In the genomic region with DNA sequence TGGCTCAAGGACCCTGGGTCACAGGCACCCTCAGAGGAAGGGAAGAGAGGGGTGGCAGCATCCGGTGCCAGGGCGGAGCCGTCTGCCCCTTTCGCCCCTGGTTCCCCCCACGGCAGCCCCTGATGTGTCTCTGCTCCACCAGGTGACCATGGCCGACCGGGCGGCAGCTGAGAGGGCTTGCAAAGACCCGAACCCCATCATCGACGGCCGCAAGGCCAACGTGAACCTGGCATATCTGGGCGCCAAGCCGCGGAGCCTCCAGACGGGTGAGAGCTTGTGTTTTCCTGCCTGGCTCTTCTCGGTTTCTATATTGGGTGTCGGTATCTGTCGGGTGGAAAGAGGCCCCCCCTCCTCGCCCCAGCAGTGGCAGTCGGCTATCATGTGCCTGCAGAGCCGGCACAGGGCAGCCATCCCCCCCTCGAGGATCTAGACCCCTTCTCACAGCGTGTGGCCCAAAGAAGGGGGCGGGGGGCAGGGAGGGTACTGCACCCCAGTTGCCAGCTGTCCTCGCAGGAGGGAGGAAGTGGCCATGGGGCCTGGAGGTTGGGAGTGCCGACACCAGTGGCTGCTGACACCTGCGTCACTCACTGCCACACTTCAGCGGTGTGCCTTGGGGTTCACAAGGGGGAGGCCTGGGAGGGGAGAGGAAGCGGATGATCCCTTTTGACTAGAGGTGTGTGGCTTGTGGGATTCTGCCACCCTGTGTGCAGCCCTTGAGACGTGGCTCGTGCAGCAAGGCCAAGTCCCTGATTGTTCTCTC, we compare ENCODE assay signal across 8 cellular contexts. TPM values are rescaled to one million over a fixed set of nuclear protein-coding genes. Genes with fewer than 3 reads are reported as not detected.
DNase-seq lines count a peak whose midpoint lies in the region; ATAC-seq and TF ChIP-seq lines count a peak whose summit lies in the region.

No MANE protein-coding gene starts in this region.

- intact Hi-C loops in CD4-positive, alpha-beta T cell (cut with DNase I, micrococcal nuclease): loop anchor here (5.0 kb wide), 3 partner anchors 320 to 1500 kb away; partner anchors contain the start of genes PMEPA1 (in 1 of the 2) and RAB22A (in 1 of the 2)
- intact Hi-C loops in naive thymus-derived CD4-positive, alpha-beta T cell (cut with micrococcal nuclease): loop anchor here (1.0 to 10.0 kb wide), 5 partner anchors 41 to 1642 kb away; partner anchors contain the start of genes RAE1 (in 2 of the 2), ATP5F1E (in 1 of the 2) and STX16 (in 1 of the 2)

- H3K27me3 ChIP-seq in CD4-positive, alpha-beta T cell (ENCODE audit: control insufficient read depth, insufficient read depth, low read length): no peaks in the 10 kb centered on the region
- H3K27me3 ChIP-seq in HL-60 (ENCODE audit: insufficient read depth, poor library complexity, severe bottlenecking) (no peaks in the 10 kb centered on the region), stomach smooth muscle (ENCODE audit: control insufficient read depth in 1 of 2, insufficient read depth in 2 of 2, low read length in 2 of 2) (no peaks in the 10 kb centered on the region)
- no peaks in the 10 kb centered on the region for H3K27me3 ChIP-seq in naive thymus-derived CD4-positive, alpha-beta T cell (ENCODE audit: control insufficient read depth in 2 of 2, insufficient read depth in 2 of 2, low read length in 2 of 2)

- CTCF ChIA-PET in CD4-positive, alpha-beta T cell (lab: Charles Lee): interaction anchor here (0.9 kb wide), 1 partner anchor 11 kb away, joined by 5 read pairs; no protein-coding TSS in a partner anchor
- CTCF ChIA-PET in naive thymus-derived CD4-positive, alpha-beta T cell (lab: Charles Lee): interaction anchor here (0.7 to 2.0 kb wide), 10 partner anchors 10 to 916 kb away, joined by 3 to 7 read pairs (median 5); no protein-coding TSS in a partner anchor

- peak overlapping the region; percentile 80 to 87 for H3K9ac ChIP-seq in stomach smooth muscle (ENCODE audit: low read length in 2 of 2)

- peak; percentile 68 to 95 (median 80) for DNase-seq in CD4-positive, alpha-beta T cell
- DNase-seq in HL-60 (ENCODE audit: low read depth in 1 of 2, low spot score in 1 of 2): peak; percentile 64 to 72
- peak; percentile 81 for DNase-seq in activated CD4-positive, alpha-beta T cell treated with anti-CD3 and anti-CD28 coated beads, Interleukin-2, amount 50 U/mL, for 1 hour
- DNase-seq in effector CD8-positive, alpha-beta T cell (lab: John Stamatoyannopoulos, UW): peak; percentile 68
- peak; percentile 64 to 94 (median 92) for DNase-seq in naive thymus-derived CD4-positive, alpha-beta T cell

- H3K9me3 ChIP-seq in CD4-positive, alpha-beta T cell (ENCODE audit: control insufficient read depth, low read length): no peaks in the 10 kb centered on the region
- no peaks in the 10 kb centered on the region for H3K9me3 ChIP-seq in naive thymus-derived CD4-positive, alpha-beta T cell (ENCODE audit: control insufficient read depth in 2 of 3, low read length in 3 of 3)
- no peaks in the 10 kb centered on the region for H3K9me3 ChIP-seq in stomach smooth muscle (ENCODE audit: control insufficient read depth in 2 of 2, low read length in 2 of 2)

- peak overlapping the region; percentile 88 for H3K27ac ChIP-seq in CD4-positive, alpha-beta T cell (ENCODE audit: low read depth, low read length)
- H3K27ac ChIP-seq in HL-60 (replicated peaks): peak overlapping the region; percentile 56
- peak overlapping the region; percentile 83 for H3K27ac ChIP-seq in naive thymus-derived CD4-positive, alpha-beta T cell (ENCODE audit: low read depth, low read length)
- peak overlapping the region; percentile 89 for H3K27ac ChIP-seq in stomach smooth muscle (ENCODE audit: low read length)

- H3K4me3 Mint-ChIP-seq in CD4-positive, alpha-beta T cell: peak overlapping the region; percentile 99
- H3K4me3 Mint-ChIP-seq in naive thymus-derived CD4-positive, alpha-beta T cell: peak overlapping the region; percentile 90 to 99 (median 98)

- POLR2A ChIA-PET in CD4-positive, alpha-beta T cell (lab: Charles Lee): interaction anchor here (0.6 to 6.3 kb wide), 19 partner anchors 8 to 1772 kb away, joined by 3 to 132 read pairs (median 5); partner anchors contain the start of gene ZBP1
- POLR2A ChIA-PET in naive thymus-derived CD4-positive, alpha-beta T cell (lab: Charles Lee): interaction anchor here (0.6 to 6.8 kb wide), 29 partner anchors 8 to 1744 kb away, joined by 3 to 109 read pairs (median 5); partner anchors contain the start of genes ATP5F1E, AURKA, CASS4 and CSTF1

- H3K27ac Mint-ChIP-seq in CD4-positive, alpha-beta T cell: peak overlapping the region; percentile 96
- H3K27ac Mint-ChIP-seq in naive thymus-derived CD4-positive, alpha-beta T cell: peak overlapping the region; percentile 92 to 100 (median 99)

- no peaks in the 10 kb centered on the region for H3K9me3 Mint-ChIP-seq in CD4-positive, alpha-beta T cell
- H3K9me3 Mint-ChIP-seq in naive thymus-derived CD4-positive, alpha-beta T cell: peaks cover 0 to 7% (median 0%) of the 10 kb centered on the region in 11 donors

- H3K36me3 Mint-ChIP-seq in CD4-positive, alpha-beta T cell (ENCODE audit: low read depth): peaks cover 70% of the 10 kb centered on the region
- peaks cover 9 to 45% (median 38%) of the 10 kb centered on the region in 5 donors for H3K36me3 Mint-ChIP-seq in naive thymus-derived CD4-positive, alpha-beta T cell

- H3K4me1 ChIP-seq in naive thymus-derived CD4-positive, alpha-beta T cell (ENCODE audit: control insufficient read depth in 2 of 2, insufficient read depth in 2 of 2, low read length in 2 of 2): peaks cover 61 to 63% of the 10 kb centered on the region in 2 donors
- H3K4me1 ChIP-seq in stomach smooth muscle (ENCODE audit: control insufficient read depth, insufficient read depth, low read length): peaks cover 72% of the 10 kb centered on the region

- H3K27me3 Mint-ChIP-seq in CD4-positive, alpha-beta T cell: peaks cover 7% of the 10 kb centered on the region
- no peaks in the 10 kb centered on the region for H3K27me3 Mint-ChIP-seq in naive thymus-derived CD4-positive, alpha-beta T cell

- H3K36me3 ChIP-seq in naive thymus-derived CD4-positive, alpha-beta T cell (ENCODE audit: control insufficient read depth in 2 of 3, insufficient read depth in 3 of 3, low read length in 3 of 3): peaks cover 28 to 57% (median 34%) of the 10 kb centered on the region in 3 experiments
- H3K36me3 ChIP-seq in stomach smooth muscle (ENCODE audit: control insufficient read depth in 2 of 2, insufficient read depth in 2 of 2, low read length in 2 of 2): peaks cover 18 to 25% of the 10 kb centered on the region in 2 donors

- no peak for TF ChIP-seq CTCF in CD4-positive, alpha-beta T cell (IDR thresholded peaks at IDR 0.05)
- no peak for TF ChIP-seq CTCF in HL-60 (IDR thresholded peaks at IDR 0.05; ENCODE audit: insufficient read depth, low read length)

- ATAC-seq in CD4-positive, alpha-beta T cell (ENCODE audit: poor library complexity): peak; percentile 59
- peak; percentile 75 for ATAC-seq in naive thymus-derived CD4-positive, alpha-beta T cell
- ATAC-seq in HG02623 (IDR thresholded peaks at IDR 0.05; ENCODE audit: unreplicated experiment) (no peak), HG02763 (IDR thresholded peaks at IDR 0.05; ENCODE audit: unreplicated experiment) (no peak)

- H3K4me3 ChIP-seq in HL-60 (replicated peaks; ENCODE audit: insufficient read depth, low read length) (peak overlapping the region; percentile 78), stomach smooth muscle (ENCODE audit: low read length in 2 of 2) (peak overlapping the region; percentile 68 to 84)
- peak overlapping the region; percentile 99 for H3K4me3 ChIP-seq in naive thymus-derived CD4-positive, alpha-beta T cell (ENCODE audit: low read length)

- peaks cover 68% of the 10 kb centered on the region for H3K4me1 Mint-ChIP-seq in CD4-positive, alpha-beta T cell (ENCODE audit: low read depth)
- peaks cover 44 to 70% (median 60%) of the 10 kb centered on the region in 7 donors for H3K4me1 Mint-ChIP-seq in naive thymus-derived CD4-positive, alpha-beta T cell

RNA-seq across cellular contexts. Expression of gene RBM38, which starts 1.5 kb away (rescaled TPM):
- 100 to 1,000 TPM; 604 to 645 TPM for total RNA-seq in CD4-positive, alpha-beta T cell
- total RNA-seq in naive thymus-derived CD4-positive, alpha-beta T cell: 100 to 1,000 TPM in 4 of 5 experiments, 10 to 100 TPM in 1; 70.6 to 260 (median 127) TPM
- polyA plus RNA-seq in naive thymus-derived CD4-positive, alpha-beta T cell: 100 to 1,000 TPM in 1 of 2 donors, 10 to 100 TPM in 1; 63.0 to 129 TPM

RNA-seq across cellular contexts. Expression of gene RAE1, which starts 41.6 kb away (rescaled TPM):
- total RNA-seq in CD4-positive, alpha-beta T cell: 10 to 100 TPM; 58.8 to 60.7 TPM
- 10 to 100 TPM; 31.0 to 41.3 (median 35.2) TPM for total RNA-seq in naive thymus-derived CD4-positive, alpha-beta T cell
- polyA plus RNA-seq in naive thymus-derived CD4-positive, alpha-beta T cell: 10 to 100 TPM; 47.4 to 65.1 TPM

Comparison
In these comparisons a context has a peak if more than half of its experiments do, and no peak if none do; other contexts are left out.
1. ATAC-seq: peak in CD4-positive, alpha-beta T cell (single experiment) and naive thymus-derived CD4-positive, alpha-beta T cell (single experiment); none in HG02623 (single experiment) and HG02763 (single experiment).
2. Peak in every context shown above with its lines, with median percentiles within 50 percentile points of each other: DNase-seq, H3K27ac ChIP-seq and H3K4me3 ChIP-seq.